8 cellular contexts compared by ENCODE assay signal in genomic region chr12:115357681-115358080, GRCh38.
"Had no signal": no experiment of that assay in that cellular context is flagged by ENCODE, and none has a peak within 500 bp of the region (broad histone marks: within the 10 kb centered on the region; RNA-seq: fewer than 3 reads in every experiment).

No MANE protein-coding gene starts in this region.

- H3K9me3 Mint-ChIP-seq: H9 had no signal

- H3K4me3 ChIP-seq: GM23248 had no signal

- H3K27ac ChIP-seq: GM23248, HL-60, KMS-11 had no signal

- H3K4me2 ChIP-seq: KMS-11 had no signal

- DNase-seq: GM23248, H9, HCEC 1CT, KBM-7 had no signal

- H2AFZ ChIP-seq: GM23248 had no signal

- H3K9ac ChIP-seq: GM23248, KMS-11 had no signal

- H3K27me3 Mint-ChIP-seq: IgD-negative memory B cell had no signal

- ATAC-seq: HepG2 had no signal

- H3K4me3 Mint-ChIP-seq: H9, IgD-negative memory B cell had no signal

- H3K27ac Mint-ChIP-seq: IgD-negative memory B cell had no signal
